In the genomic region with DNA sequence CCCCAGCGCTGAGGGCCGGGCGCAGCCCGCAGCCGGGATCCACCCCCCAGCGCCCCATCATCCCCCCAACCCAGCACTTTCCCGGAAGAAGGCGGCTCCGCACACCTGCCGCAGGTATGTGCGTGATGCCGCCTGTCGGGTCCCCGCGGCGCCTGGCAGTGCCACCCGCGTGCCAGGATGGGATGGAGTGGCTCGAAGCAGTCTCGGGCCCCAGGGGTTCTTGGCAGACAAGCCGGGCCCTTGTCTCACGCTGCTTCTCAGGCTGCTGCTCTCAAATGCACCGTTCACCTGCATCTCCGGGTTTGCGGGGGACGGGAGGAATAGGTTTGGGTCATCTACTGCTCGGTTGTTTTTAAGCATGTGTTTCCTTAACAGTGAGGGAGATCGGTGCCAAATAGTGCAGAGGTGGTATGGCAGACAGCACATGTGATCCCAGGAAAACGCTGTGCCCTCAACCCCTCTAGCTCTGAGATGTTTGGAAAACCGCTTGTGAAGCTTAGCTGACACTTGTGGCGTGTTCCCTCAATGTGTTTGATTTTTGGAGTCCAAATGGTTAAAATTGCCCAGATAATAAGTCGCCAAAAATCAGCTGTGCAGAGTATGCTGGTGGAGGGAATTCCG, we compare ENCODE assay signal across 8 cellular contexts. TPM values are rescaled to one million over a fixed set of nuclear protein-coding genes. Genes with fewer than 3 reads are reported as not detected.
DNase-seq lines count a peak whose midpoint lies in the region; ATAC-seq and TF ChIP-seq lines count a peak whose summit lies in the region.

No MANE protein-coding gene starts in this region.

- no peaks in the 10 kb centered on the region for H3K9me3 ChIP-seq in spleen

- DNase-seq in COLO668 (lab: John Stamatoyannopoulos, UW; ENCODE audit: unreplicated experiment): peak; percentile 57
- DNase-seq in RWPE1 (ENCODE audit: low spot score): peak; percentile 22
- DNase-seq in brain microvascular endothelial cell: no peak
- DNase-seq in inferior parietal cortex (ENCODE audit: extremely low spot score): peak; percentile 55
- no peak for DNase-seq in spleen
- DNase-seq in COLO829 (ENCODE audit: low spot score): no peak
- no peak for DNase-seq in A172 (ENCODE audit: low spot score)

- ATAC-seq in HG02840 (IDR thresholded peaks at IDR 0.05; ENCODE audit: low FRiP score, unreplicated experiment): peak; percentile 0

- TF ChIP-seq CTCF in RWPE1 (conservative IDR thresholded peaks at IDR 0.05; ENCODE audit: low read depth) (no peak), brain microvascular endothelial cell (IDR thresholded peaks at IDR 0.05; ENCODE audit: low read depth, low read length, missing control alignments) (no peak), spleen (IDR thresholded peaks at IDR 0.05 in 8 of 11, conservative IDR thresholded peaks at IDR 0.05 in 3 of 11) (peak in 2 of 11 experiments; percentile 4 to 5)

- peaks cover 5% of the 10 kb centered on the region for H3K27me3 ChIP-seq in brain microvascular endothelial cell (replicated peaks)
- H3K27me3 ChIP-seq in spleen (replicated peaks in 1 of 7): no peaks in the 10 kb centered on the region

- H3K4me3 ChIP-seq in brain microvascular endothelial cell (ENCODE audit: low read depth, low read length) (peak overlapping the region; percentile 73), spleen (peak overlapping the region; percentile 76 to 97 (median 93))

- in situ Hi-C loops in brain microvascular endothelial cell (cut with HindIII; ENCODE audit: low pct_ligation_motif_present, low sequenced_read_pairs): no loop called here

- 0 to 3% (median 1%) methylated on average over 25 to 33 of the region's 33 CpGs for WGBS in spleen, 5 donors

- TF ChIP-seq POLR2A in spleen (IDR thresholded peaks at IDR 0.05): no peak

- intact Hi-C loops in spleen (cut with DNase I; ENCODE audit: low total_unique reads): loop anchor here (10.0 kb wide), 1 partner anchor 55 kb away; no protein-coding TSS in a partner anchor

- POLR2A ChIA-PET in RWPE1 (lab: Yijun Ruan, JAX; ENCODE audit: low non-redundant PET): no interaction called here

- CTCF ChIA-PET in RWPE1 (lab: Yijun Ruan, JAX): interaction anchor here (1.1 to 3.4 kb wide), 2 partner anchors 53 to 438 kb away, joined by 4 to 18 read pairs; no protein-coding TSS in a partner anchor

- H3K27ac ChIP-seq in RWPE1 (peak overlapping the region; percentile 43; the same call in 1 of the 2 replicates), brain microvascular endothelial cell (peak overlapping the region; percentile 59), spleen (peak overlapping the region; percentile 91 to 99 (median 97))

- H3K4me1 ChIP-seq in spleen: peaks cover 30 to 63% (median 45%) of the 10 kb centered on the region in 6 donors

- H3K36me3 ChIP-seq in brain microvascular endothelial cell (replicated peaks) (no peaks in the 10 kb centered on the region), spleen (peaks cover 0 to 35% (median 5%) of the 10 kb centered on the region in 6 donors)

RNA-seq across cellular contexts. Expression of gene MYLIP, which starts 0.8 kb away (rescaled TPM):
- total RNA-seq in spleen: 10 to 100 TPM; 33.3 to 66.8 (median 50.9) TPM
- polyA plus RNA-seq in spleen: 10 to 100 TPM; 12.5 to 21.2 (median 15.5) TPM
- 2.4 and 4.7 TPM in 2 replicates for total RNA-seq in A172 (2014; rRNA removed; shearing (Covaris generic))

Comparison
In these comparisons a context has a peak if more than half of its experiments do, and no peak if none do; other contexts are left out.
1. DNase-seq: peak in COLO668 (single experiment), RWPE1 (single experiment) and inferior parietal cortex (single experiment); none in brain microvascular endothelial cell (single experiment), spleen (single experiment), COLO829 (single experiment) and A172 (single experiment).
2. H3K27ac ChIP-seq: peak in every context shown above with its lines; median percentile 97 in spleen; 59 in brain microvascular endothelial cell; 43 in RWPE1.